ENCODE assay signal across 1 cellular context in the genomic region with DNA sequence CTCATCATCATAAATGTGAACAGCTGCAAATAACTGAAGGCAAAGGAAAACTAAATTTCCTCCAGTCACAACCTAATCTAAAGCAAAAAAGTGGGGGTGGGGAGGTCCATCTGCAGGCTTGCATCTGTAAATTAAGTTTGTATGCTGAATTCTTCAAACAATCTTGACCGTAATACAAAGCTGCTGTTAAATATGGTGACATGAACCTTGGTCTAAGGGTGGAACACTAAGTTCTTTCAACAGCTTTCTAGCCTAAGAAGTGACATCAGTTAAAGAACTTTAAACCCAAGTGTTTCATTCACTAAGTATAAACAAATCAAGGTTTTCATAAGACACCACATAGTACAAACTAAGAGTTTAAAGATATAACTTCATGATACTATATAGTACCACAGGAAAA.
TF ChIP-seq lines count a peak whose summit lies in the region.

No MANE protein-coding gene starts in this region.

TF ChIP-seq in SK-N-SH treated with all-trans-retinoic acid at 6 μM for 48 hours, 23 proteins besides CTCF, POLR2A, EP300 and RAD21 (continued from another document):
- TF ChIP-seq, protein P1, sequence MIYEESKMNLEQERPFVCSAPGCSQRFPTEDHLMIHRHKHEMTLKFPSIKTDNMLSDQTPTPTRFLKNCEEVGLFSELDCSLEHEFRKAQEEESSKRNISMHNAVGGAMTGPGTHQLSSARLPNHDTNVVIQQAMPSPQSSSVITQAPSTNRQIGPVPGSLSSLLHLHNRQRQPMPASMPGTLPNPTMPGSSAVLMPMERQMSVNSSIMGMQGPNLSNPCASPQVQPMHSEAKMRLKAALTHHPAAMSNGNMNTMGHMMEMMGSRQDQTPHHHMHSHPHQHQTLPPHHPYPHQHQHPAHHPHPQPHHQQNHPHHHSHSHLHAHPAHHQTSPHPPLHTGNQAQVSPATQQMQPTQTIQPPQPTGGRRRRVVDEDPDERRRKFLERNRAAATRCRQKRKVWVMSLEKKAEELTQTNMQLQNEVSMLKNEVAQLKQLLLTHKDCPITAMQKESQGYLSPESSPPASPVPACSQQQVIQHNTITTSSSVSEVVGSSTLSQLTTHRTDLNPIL (CRISPR knock-in tag; IDR thresholded peaks at IDR 0.05; ENCODE audit: low read depth): no peak
- no peak for TF ChIP-seq ZNF565 (CRISPR knock-in tag; conservative IDR thresholded peaks at IDR 0.05; ENCODE audit: low read depth)
- no peak for TF ChIP-seq TOX (CRISPR knock-in tag; IDR thresholded peaks at IDR 0.05; ENCODE audit: borderline replicate concordance)
- TF ChIP-seq ESRRG (CRISPR knock-in tag; IDR thresholded peaks at IDR 0.05): no peak
- TF ChIP-seq, protein P2, sequence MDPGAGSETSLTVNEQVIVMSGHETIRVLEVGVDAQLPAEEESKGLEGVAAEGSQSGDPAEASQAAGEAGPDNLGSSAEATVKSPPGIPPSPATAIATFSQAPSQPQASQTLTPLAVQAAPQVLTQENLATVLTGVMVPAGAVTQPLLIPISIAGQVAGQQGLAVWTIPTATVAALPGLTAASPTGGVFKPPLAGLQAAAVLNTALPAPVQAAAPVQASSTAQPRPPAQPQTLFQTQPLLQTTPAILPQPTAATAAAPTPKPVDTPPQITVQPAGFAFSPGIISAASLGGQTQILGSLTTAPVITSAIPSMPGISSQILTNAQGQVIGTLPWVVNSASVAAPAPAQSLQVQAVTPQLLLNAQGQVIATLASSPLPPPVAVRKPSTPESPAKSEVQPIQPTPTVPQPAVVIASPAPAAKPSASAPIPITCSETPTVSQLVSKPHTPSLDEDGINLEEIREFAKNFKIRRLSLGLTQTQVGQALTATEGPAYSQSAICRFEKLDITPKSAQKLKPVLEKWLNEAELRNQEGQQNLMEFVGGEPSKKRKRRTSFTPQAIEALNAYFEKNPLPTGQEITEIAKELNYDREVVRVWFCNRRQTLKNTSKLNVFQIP (CRISPR knock-in tag; IDR thresholded peaks at IDR 0.05; ENCODE audit: borderline replicate concordance, low read depth): no peak
- TF ChIP-seq ZNF70 (CRISPR knock-in tag; IDR thresholded peaks at IDR 0.05): no peak
- no peak for TF ChIP-seq BACH2 (CRISPR knock-in tag; IDR thresholded peaks at IDR 0.05; ENCODE audit: borderline replicate concordance)
- no peak for TF ChIP-seq TCF4 (CRISPR knock-in tag; IDR thresholded peaks at IDR 0.05; ENCODE audit: borderline replicate concordance)
